In the genomic region with DNA sequence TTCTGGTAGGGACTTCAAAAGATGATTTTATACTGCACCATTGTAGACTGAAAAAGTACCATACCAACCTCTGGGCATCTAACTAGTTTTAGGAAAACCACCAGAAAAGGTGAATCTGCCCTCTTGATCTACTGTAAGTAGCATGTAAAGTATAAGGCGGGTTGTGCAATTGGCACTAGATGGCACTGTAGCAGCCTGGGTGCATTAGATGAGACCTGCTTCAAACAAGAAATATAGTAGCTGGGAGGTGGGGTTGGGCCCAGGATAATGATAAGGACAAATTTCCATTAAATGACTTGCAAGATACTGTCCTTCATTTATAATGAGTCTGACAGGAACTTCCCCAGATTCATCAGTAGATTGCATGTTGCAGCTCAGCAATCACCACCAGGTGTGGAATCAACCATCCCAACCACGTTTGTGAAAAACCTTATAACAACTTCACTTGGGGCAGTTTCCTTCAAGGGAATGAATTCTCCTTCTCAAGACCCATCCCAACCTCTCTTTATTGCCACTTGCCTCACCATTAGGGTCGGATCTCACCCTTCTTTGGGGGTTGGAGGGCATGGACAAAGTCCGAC, we compare ENCODE assay signal across 1 cellular context.
TF ChIP-seq lines count a peak whose summit lies in the region.

No MANE protein-coding gene starts in this region.

TF ChIP-seq in K562, 482 proteins besides CTCF, POLR2A, EP300 and RAD21:
- TF ChIP-seq CEBPB (tag; IDR thresholded peaks at IDR 0.05): peak; percentile 53
- no peak for TF ChIP-seq NFYB (IDR thresholded peaks at IDR 0.05; ENCODE audit: extremely low read depth, insufficient read length)
- TF ChIP-seq, protein P1, sequence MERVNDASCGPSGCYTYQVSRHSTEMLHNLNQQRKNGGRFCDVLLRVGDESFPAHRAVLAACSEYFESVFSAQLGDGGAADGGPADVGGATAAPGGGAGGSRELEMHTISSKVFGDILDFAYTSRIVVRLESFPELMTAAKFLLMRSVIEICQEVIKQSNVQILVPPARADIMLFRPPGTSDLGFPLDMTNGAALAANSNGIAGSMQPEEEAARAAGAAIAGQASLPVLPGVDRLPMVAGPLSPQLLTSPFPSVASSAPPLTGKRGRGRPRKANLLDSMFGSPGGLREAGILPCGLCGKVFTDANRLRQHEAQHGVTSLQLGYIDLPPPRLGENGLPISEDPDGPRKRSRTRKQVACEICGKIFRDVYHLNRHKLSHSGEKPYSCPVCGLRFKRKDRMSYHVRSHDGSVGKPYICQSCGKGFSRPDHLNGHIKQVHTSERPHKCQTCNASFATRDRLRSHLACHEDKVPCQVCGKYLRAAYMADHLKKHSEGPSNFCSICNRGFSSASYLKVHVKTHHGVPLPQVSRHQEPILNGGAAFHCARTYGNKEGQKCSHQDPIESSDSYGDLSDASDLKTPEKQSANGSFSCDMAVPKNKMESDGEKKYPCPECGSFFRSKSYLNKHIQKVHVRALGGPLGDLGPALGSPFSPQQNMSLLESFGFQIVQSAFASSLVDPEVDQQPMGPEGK (CRISPR knock-in tag; IDR thresholded peaks at IDR 0.05; ENCODE audit: borderline replicate concordance): 0 out of 2 replicates have a peak, but pooled peaks have one; percentile 28
- TF ChIP-seq, protein P2, sequence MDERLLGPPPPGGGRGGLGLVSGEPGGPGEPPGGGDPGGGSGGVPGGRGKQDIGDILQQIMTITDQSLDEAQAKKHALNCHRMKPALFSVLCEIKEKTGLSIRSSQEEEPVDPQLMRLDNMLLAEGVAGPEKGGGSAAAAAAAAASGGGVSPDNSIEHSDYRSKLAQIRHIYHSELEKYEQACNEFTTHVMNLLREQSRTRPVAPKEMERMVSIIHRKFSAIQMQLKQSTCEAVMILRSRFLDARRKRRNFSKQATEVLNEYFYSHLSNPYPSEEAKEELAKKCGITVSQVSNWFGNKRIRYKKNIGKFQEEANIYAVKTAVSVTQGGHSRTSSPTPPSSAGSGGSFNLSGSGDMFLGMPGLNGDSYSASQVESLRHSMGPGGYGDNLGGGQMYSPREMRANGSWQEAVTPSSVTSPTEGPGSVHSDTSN (CRISPR knock-in tag; IDR thresholded peaks at IDR 0.05; ENCODE audit: low read depth): no peak
- TF ChIP-seq, protein P2 (tag; conservative IDR thresholded peaks at IDR 0.05; ENCODE audit: low read depth): 0 out of 2 replicates have a peak, but pooled peaks have one; percentile 22
- TF ChIP-seq JUNB (CRISPR knock-in tag; conservative IDR thresholded peaks at IDR 0.05): no peak
- TF ChIP-seq SMC3 (conservative IDR thresholded peaks at IDR 0.05; ENCODE audit: insufficient read depth, low read depth, low read length): 0 out of 2 replicates have a peak, but pooled peaks have one; percentile 12
- TF ChIP-seq, protein P3, sequence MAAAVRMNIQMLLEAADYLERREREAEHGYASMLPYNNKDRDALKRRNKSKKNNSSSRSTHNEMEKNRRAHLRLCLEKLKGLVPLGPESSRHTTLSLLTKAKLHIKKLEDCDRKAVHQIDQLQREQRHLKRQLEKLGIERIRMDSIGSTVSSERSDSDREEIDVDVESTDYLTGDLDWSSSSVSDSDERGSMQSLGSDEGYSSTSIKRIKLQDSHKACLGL (CRISPR knock-in tag; IDR thresholded peaks at IDR 0.05; ENCODE audit: borderline replicate concordance, poor library complexity, severe bottlenecking): no peak
- TF ChIP-seq, protein P4, sequence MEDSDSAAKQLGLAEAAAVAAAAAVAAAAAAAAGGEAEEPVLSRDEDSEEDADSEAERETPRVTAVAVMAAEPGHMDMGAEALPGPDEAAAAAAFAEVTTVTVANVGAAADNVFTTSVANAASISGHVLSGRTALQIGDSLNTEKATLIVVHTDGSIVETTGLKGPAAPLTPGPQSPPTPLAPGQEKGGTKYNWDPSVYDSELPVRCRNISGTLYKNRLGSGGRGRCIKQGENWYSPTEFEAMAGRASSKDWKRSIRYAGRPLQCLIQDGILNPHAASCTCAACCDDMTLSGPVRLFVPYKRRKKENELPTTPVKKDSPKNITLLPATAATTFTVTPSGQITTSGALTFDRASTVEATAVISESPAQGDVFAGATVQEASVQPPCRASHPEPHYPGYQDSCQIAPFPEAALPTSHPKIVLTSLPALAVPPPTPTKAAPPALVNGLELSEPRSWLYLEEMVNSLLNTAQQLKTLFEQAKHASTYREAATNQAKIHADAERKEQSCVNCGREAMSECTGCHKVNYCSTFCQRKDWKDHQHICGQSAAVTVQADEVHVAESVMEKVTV (CRISPR knock-in tag; IDR thresholded peaks at IDR 0.05): peak; percentile 42; the same call in 1 of the 2 replicates
- no peak for TF ChIP-seq CEBPG (CRISPR knock-in tag; IDR thresholded peaks at IDR 0.05)
- peak in 1 of 2 experiments; percentile 53; a peak in 2 of 4 replicates for TF ChIP-seq CEBPG (tag; conservative IDR thresholded peaks at IDR 0.05 in 1 of 2, IDR thresholded peaks at IDR 0.05 in 1 of 2)
- TF ChIP-seq, protein P5, sequence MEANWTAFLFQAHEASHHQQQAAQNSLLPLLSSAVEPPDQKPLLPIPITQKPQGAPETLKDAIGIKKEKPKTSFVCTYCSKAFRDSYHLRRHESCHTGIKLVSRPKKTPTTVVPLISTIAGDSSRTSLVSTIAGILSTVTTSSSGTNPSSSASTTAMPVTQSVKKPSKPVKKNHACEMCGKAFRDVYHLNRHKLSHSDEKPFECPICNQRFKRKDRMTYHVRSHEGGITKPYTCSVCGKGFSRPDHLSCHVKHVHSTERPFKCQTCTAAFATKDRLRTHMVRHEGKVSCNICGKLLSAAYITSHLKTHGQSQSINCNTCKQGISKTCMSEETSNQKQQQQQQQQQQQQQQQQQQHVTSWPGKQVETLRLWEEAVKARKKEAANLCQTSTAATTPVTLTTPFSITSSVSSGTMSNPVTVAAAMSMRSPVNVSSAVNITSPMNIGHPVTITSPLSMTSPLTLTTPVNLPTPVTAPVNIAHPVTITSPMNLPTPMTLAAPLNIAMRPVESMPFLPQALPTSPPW (CRISPR knock-in tag; IDR thresholded peaks at IDR 0.05): peak; percentile 26; the same call in 1 of the 2 replicates
